In the genomic region with DNA sequence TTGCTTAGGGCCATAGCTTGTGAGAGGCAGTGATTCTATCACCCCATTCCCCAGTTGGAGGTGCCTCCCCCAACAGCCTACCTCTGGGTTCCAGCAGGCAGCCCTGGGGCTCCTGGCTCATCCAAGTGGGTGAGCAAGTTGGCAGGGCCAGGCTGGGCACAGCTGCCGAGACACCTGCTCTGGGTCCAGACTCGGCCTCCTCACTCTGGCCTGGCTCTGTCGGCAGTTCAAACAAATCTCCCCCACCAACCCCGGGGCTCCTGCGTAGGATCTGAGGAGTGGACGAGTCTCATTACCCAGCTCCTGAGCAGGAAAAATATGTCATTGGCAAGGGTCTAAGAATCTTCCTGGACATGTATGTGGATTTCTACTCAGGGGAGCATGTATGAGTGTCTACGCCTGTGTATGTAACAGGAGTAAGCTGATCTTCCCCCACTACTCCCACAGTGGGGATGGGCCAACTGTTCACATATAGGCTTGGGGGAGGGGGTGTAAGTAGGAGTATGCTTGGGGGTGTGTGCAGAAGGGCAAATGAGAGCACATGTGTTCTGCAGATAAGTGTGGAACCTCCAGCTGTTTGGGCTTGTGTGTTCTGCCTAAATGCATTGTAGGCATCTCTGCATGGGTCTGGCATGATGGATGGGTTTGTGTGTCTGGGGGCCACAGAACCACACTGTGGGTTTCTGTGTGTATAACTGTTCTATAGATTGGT, we compare ENCODE assay signal across 8 cellular contexts. TPM values are rescaled to one million over a fixed set of nuclear protein-coding genes. Genes with fewer than 3 reads are reported as not detected.
A peak's percentile ranks its signal among the peaks of the same experiment; 100 is the strongest.
DNase-seq lines count a peak whose midpoint lies in the region; ATAC-seq, FAIRE-seq and TF ChIP-seq lines count a peak whose summit lies in the region.

No MANE protein-coding gene starts in this region.

- peaks cover 19% of the 10 kb centered on the region for H4K20me1 ChIP-seq in HepG2 (ENCODE audit: insufficient read depth, low read length)

- CTCF ChIA-PET in MCF 10A (lab: Yijun Ruan, JAX) (interaction anchor here (0.6 to 25.4 kb wide), 9 partner anchors 11 to 176 kb away, joined by 3 to 1902 read pairs (median 5); a partner anchor contains a TSS), HepG2 (lab: Yijun Ruan, JAX; ENCODE audit: low intra/inter-chr PET ratio, low total read pairs) (no interaction called here)

- no TSS peak for BruUV-seq in MCF 10A (replicated peaks; lab: Mats Ljungman, UMichigan)
- BruUV-seq in HepG2 (replicated peaks; lab: Mats Ljungman, UMichigan): no TSS peak

- peak overlapping the region; percentile 98 for H3K27ac ChIP-seq in HepG2 (ENCODE audit: extremely low read length, insufficient read depth, low read length)
- H3K27ac ChIP-seq in urinary bladder (ENCODE audit: low read depth): peak overlapping the region; percentile 94

- peaks cover 0 to 5% of the 10 kb centered on the region in 2 experiments; a peak in 4 of 5 replicates for H3K36me3 ChIP-seq in HepG2 (replicated peaks in 1 of 2; ENCODE audit: control insufficient read depth in 1 of 2, insufficient read depth in 2 of 2, low read length in 2 of 2)
- H3K36me3 ChIP-seq in urinary bladder (ENCODE audit: insufficient read depth): no peaks in the 10 kb centered on the region

- no peaks in the 10 kb centered on the region for H3K9me3 ChIP-seq in HepG2 (ENCODE audit: low read length)

- peaks cover 68% of the 10 kb centered on the region for H3K4me1 ChIP-seq in HepG2 (ENCODE audit: insufficient read depth, low read length)
- H3K4me1 ChIP-seq in urinary bladder (ENCODE audit: insufficient read depth): peaks cover 1% of the 10 kb centered on the region

- peaks cover 44% of the 10 kb centered on the region for H3K79me2 ChIP-seq in HepG2 (ENCODE audit: insufficient read depth, low read length)

- peak overlapping the region; percentile 81 to 99 (median 95) for H3K4me3 ChIP-seq in HepG2 (replicated peaks in 1 of 3; ENCODE audit: insufficient read depth in 1 of 3, low read depth in 2 of 3, low read length in 3 of 3)
- H3K4me3 ChIP-seq in urinary bladder (ENCODE audit: low read depth, low read length): peak overlapping the region; percentile 77

- peak overlapping the region; percentile 99 for H3K9ac ChIP-seq in HepG2 (ENCODE audit: insufficient read depth, low read depth, low read length)

- H3K27ac Mint-ChIP-seq in MCF 10A (ENCODE audit: low read depth, unreplicated experiment): peak overlapping the region; percentile 12

- H3K27me3 Mint-ChIP-seq in MCF 10A (ENCODE audit: insufficient read depth, unreplicated experiment): no peaks in the 10 kb centered on the region

- POLR2A ChIA-PET in MCF 10A (lab: Yijun Ruan, JAX): interaction anchor here (0.8 to 19.7 kb wide), 9 partner anchors 11 to 132 kb away, joined by 3 to 1321 read pairs (median 94); a partner anchor contains a TSS
- POLR2A ChIA-PET in HepG2 (lab: Yijun Ruan, JAX): interaction anchor here (0.9 to 13.6 kb wide), 16 partner anchors 11 to 132 kb away, joined by 3 to 1427 read pairs (median 16); a partner anchor contains a TSS

- FAIRE-seq in HepG2 (lab: Jason Lieb, UNC): peak; percentile 81

- DNase-seq in GM10266 (ENCODE audit: extremely low spot score) (peak; percentile 38), NCI-H2227 treated with DMSO at 0.1 percent for 48 hours (lab: John Stamatoyannopoulos, UW) (peak; percentile 84), MCF 10A (ENCODE audit: unreplicated experiment) (peak; percentile 91), HepG2 (ENCODE audit: low spot score) (peak; percentile 99)
- no peak for DNase-seq in stimulated activated CD4-positive, alpha-beta T cell treated with anti-CD3 and anti-CD28 coated beads, Interleukin-4, amount 100 ng/mL, for 24 hours

- TF ChIP-seq EP300 in HepG2 (IDR thresholded peaks at IDR 0.05; ENCODE audit: low read depth in 2 of 2, low read length in 2 of 2) (peak in 1 of 2 experiments; percentile 68; a peak in 2 of 4 replicates), HepG2 (CRISPR knock-in tag; IDR thresholded peaks at IDR 0.05; ENCODE audit: borderline replicate concordance) (peak; percentile 72; the same call in 1 of the 2 replicates)

- H3K36me3 Mint-ChIP-seq in MCF 10A (ENCODE audit: insufficient read depth, unreplicated experiment): peaks cover 10% of the 10 kb centered on the region

- H3K4me3 Mint-ChIP-seq in MCF 10A (ENCODE audit: unreplicated experiment): peak overlapping the region; percentile 88

- H2AFZ ChIP-seq in HepG2 (ENCODE audit: low read length): no peak overlapping the region

- peak overlapping the region; percentile 94 for H3K4me2 ChIP-seq in HepG2 (ENCODE audit: low read depth, low read length)

- WGBS in HepG2 (ENCODE audit: low lambda C conversion rate): 3% methylated on average over 7 of the region's 7 CpGs
- 49% methylated on average over 7 of the region's 7 CpGs for WGBS in urinary bladder

- ATAC-seq in HepG2: peak; percentile 18
- no peak for ATAC-seq in GM19324 (IDR thresholded peaks at IDR 0.05; ENCODE audit: low FRiP score, unreplicated experiment)
- ATAC-seq in HG03378 (IDR thresholded peaks at IDR 0.05; ENCODE audit: unreplicated experiment): no peak

- TF ChIP-seq CTCF in GM10266 (IDR thresholded peaks at IDR 0.05; ENCODE audit: control insufficient read depth, insufficient read depth, low read depth, missing control alignments) (no peak), MCF 10A (IDR thresholded peaks at IDR 0.05; ENCODE audit: unreplicated experiment) (no peak), HepG2 (CRISPR knock-in tag; IDR thresholded peaks at IDR 0.05) (0 out of 2 replicates have a peak, but pooled peaks have one; percentile 20)

- TF ChIP-seq RAD21 in HepG2 (CRISPR knock-in tag; IDR thresholded peaks at IDR 0.05): peak; percentile 85

- intact Hi-C loops in MCF 10A (cut with micrococcal nuclease) (loop anchor here (2.0 kb wide), 1 partner anchor 14 kb away; no protein-coding TSS in a partner anchor), HepG2 (cut with micrococcal nuclease; ENCODE audit: unreplicated experiment) (loop anchor here (5.0 kb wide), 1 partner anchor 115 kb away; a partner anchor contains a TSS)

- peaks cover 28% of the 10 kb centered on the region for H3K4me1 Mint-ChIP-seq in MCF 10A (ENCODE audit: insufficient read depth, unreplicated experiment)

- no peaks in the 10 kb centered on the region for H3K9me3 Mint-ChIP-seq in MCF 10A (ENCODE audit: unreplicated experiment)

- TF ChIP-seq POLR2A in HepG2 (IDR thresholded peaks at IDR 0.05; ENCODE audit: insufficient read depth in 1 of 2, low read depth in 2 of 2, low read length in 2 of 2): peak in 1 of 2 experiments; percentile 98; a peak in 2 of 4 replicates

- in situ Hi-C loops in HepG2 (cut with HindIII; ENCODE audit: extremely low pct_ligation_motif_present, low pct_unique_long_range_greater_than_20kb): no loop called here

- H3K27me3 ChIP-seq in HepG2 (ENCODE audit: control insufficient read depth in 1 of 2, insufficient read depth in 2 of 2, low read length in 2 of 2): no peaks in the 10 kb centered on the region; a peak in 1 of 5 replicates

RNA-seq across cellular contexts. Expression of a gene that starts 2.0 kb away (rescaled TPM):
- total RNA-seq in MCF 10A (2022) (35.7 and 38.4 TPM in 2 replicates), HepG2 (2016; rRNA removed; fragmentation: Illumina TruSeq; extraction: Trizol) (315 and 419 TPM in 2 replicates), urinary bladder (500 TPM)
- total RNA-seq in HepG2 (2016; cell fraction: cytosol; rRNA removed; fragmentation: Illumina TruSeq; extraction: Trizol; ENCODE audit: low read depth): 421 and 422 TPM in 2 replicates
- 297 and 421 TPM in 2 replicates for total RNA-seq in HepG2 (2016; cell fraction: insoluble cytoplasmic fraction; rRNA removed; fragmentation: Illumina TruSeq; extraction: Trizol)
- 329 and 339 TPM in 2 replicates for total RNA-seq in HepG2 (2016; cell fraction: membrane; rRNA removed; fragmentation: Illumina TruSeq; extraction: Trizol)
- 273 and 295 TPM in 2 replicates for total RNA-seq in HepG2 (2016; cell fraction: nucleus; rRNA removed; fragmentation: Illumina TruSeq; extraction: Trizol)
- polyA plus RNA-seq in HepG2 (2011; rRNA removed) (258 and 320 TPM in 2 replicates), urinary bladder (683 TPM)
- 494 and 1,223 TPM in 2 replicates for polyA plus RNA-seq in HepG2 (2011; cell fraction: cytosol; rRNA removed)
- polyA plus RNA-seq in HepG2 (2011; cell fraction: nucleus; rRNA removed): 541 and 1,398 TPM in 2 replicates
- polyA plus RNA-seq in HepG2 (2012): 119 and 147 TPM in 2 replicates
- polyA plus RNA-seq in HepG2 (2016; cell fraction: cytosol; fragmentation: Illumina TruSeq; extraction: Trizol; ENCODE audit: low read depth): 99.0 and 102 TPM in 2 replicates
- polyA plus RNA-seq in HepG2 (2016; cell fraction: insoluble cytoplasmic fraction; fragmentation: Illumina TruSeq; extraction: Trizol; ENCODE audit: low read depth): 273 and 282 TPM in 2 replicates
- polyA plus RNA-seq in HepG2 (2016; cell fraction: membrane; fragmentation: Illumina TruSeq; extraction: Trizol; ENCODE audit: low read depth): 104 TPM in 2 replicates
- 496 and 499 TPM in 2 replicates for polyA plus RNA-seq in HepG2 (2016; cell fraction: nucleus; fragmentation: Illumina TruSeq; extraction: Trizol; ENCODE audit: insufficient read depth, low read depth)
- 259 and 709 TPM in 2 replicates for polyA minus RNA-seq in HepG2 (2011; rRNA and poly(A)+ RNA removed; ENCODE audit: low replicate concordance)
- polyA minus RNA-seq in HepG2 (2011; cell fraction: cytosol; rRNA and poly(A)+ RNA removed): 242 and 434 TPM in 2 replicates
- polyA minus RNA-seq in HepG2 (2011; cell fraction: nucleus; rRNA and poly(A)+ RNA removed): 194 and 456 TPM in 2 replicates

RNA-seq across cellular contexts. Expression of a gene that starts 30.6 kb away (rescaled TPM):
- total RNA-seq in MCF 10A (2022) (not detected in 2 replicates), HepG2 (2016; rRNA removed; fragmentation: Illumina TruSeq; extraction: Trizol) (not detected in 2 replicates), urinary bladder (4.8 TPM)
- not detected in 2 replicates for total RNA-seq in HepG2 (2016; cell fraction: cytosol; rRNA removed; fragmentation: Illumina TruSeq; extraction: Trizol; ENCODE audit: low read depth)
- not detected in 2 replicates for total RNA-seq in HepG2 (2016; cell fraction: insoluble cytoplasmic fraction; rRNA removed; fragmentation: Illumina TruSeq; extraction: Trizol)
- not detected in 2 replicates for total RNA-seq in HepG2 (2016; cell fraction: membrane; rRNA removed; fragmentation: Illumina TruSeq; extraction: Trizol)
- not detected in 2 replicates for total RNA-seq in HepG2 (2016; cell fraction: nucleus; rRNA removed; fragmentation: Illumina TruSeq; extraction: Trizol)
- polyA plus RNA-seq in HepG2 (2011; rRNA removed) (0.74 and 1.1 TPM in 2 replicates), urinary bladder (10.1 TPM)
- polyA plus RNA-seq in HepG2 (2011; cell fraction: cytosol; rRNA removed): 0.97 and 1.4 TPM in 2 replicates
- 0.31 TPM in 1 of 2 replicates, not detected in the other for polyA plus RNA-seq in HepG2 (2011; cell fraction: nucleus; rRNA removed)
- 0.61 and 0.68 TPM in 2 replicates for polyA plus RNA-seq in HepG2 (2012)
- polyA plus RNA-seq in HepG2 (2016; cell fraction: cytosol; fragmentation: Illumina TruSeq; extraction: Trizol; ENCODE audit: low read depth): not detected in 2 replicates
- not detected in 2 replicates for polyA plus RNA-seq in HepG2 (2016; cell fraction: insoluble cytoplasmic fraction; fragmentation: Illumina TruSeq; extraction: Trizol; ENCODE audit: low read depth)
- polyA plus RNA-seq in HepG2 (2016; cell fraction: membrane; fragmentation: Illumina TruSeq; extraction: Trizol; ENCODE audit: low read depth): not detected in 2 replicates
- not detected in 2 replicates for polyA plus RNA-seq in HepG2 (2016; cell fraction: nucleus; fragmentation: Illumina TruSeq; extraction: Trizol; ENCODE audit: insufficient read depth, low read depth)
- not detected in 2 replicates for polyA minus RNA-seq in HepG2 (2011; rRNA and poly(A)+ RNA removed; ENCODE audit: low replicate concordance)
- not detected in 2 replicates for polyA minus RNA-seq in HepG2 (2011; cell fraction: cytosol; rRNA and poly(A)+ RNA removed)
- polyA minus RNA-seq in HepG2 (2011; cell fraction: nucleus; rRNA and poly(A)+ RNA removed): not detected in 2 replicates
